In the genomic region with DNA sequence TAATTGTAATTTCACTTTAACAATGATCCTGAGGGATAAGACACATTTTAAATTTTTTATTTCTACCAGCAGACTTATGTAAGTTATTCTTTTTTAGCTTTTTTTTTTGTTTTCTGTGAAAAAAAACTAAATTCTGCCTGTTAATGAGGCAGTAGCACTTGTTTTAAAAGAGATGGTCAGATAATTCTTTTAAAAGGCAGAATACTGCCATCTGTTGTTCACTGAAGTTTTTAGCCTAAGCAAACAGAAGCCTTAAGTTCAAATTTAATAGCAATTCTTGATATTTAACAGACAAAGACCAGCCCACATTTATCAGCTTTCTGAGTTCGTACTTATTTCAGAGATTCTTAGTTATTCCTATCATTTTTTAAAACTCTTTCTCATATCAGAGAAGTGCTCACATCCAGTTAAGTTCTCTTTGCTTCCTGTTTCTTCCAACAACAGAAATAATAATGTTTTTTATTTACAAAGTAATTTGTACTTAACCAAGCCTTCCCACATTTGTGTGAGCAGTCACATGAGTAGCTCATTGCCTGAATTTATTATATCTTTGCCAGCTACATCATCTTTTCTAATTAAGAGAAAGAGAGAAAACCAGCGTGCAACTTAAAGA, we compare ENCODE assay signal across 9 cellular contexts.
DNase-seq lines count a peak whose midpoint lies in the region; ATAC-seq and TF ChIP-seq lines count a peak whose summit lies in the region.
"Had no signal": no experiment of that assay in that cellular context is flagged by ENCODE, and none has a peak within 500 bp of the region (broad histone marks: within the 10 kb centered on the region; RNA-seq: fewer than 3 reads in every experiment).

No MANE protein-coding gene starts in this region.

- no peak for ATAC-seq in GM21526 (IDR thresholded peaks at IDR 0.05; ENCODE audit: low FRiP score, unreplicated experiment)
- no peak for ATAC-seq in HG03025 (IDR thresholded peaks at IDR 0.05; ENCODE audit: low FRiP score, unreplicated experiment)
- ATAC-seq in esophagus mucosa = no peak

- no peak overlapping the region for H3K27ac ChIP-seq in endodermal cell (ENCODE audit: low read depth, low read length)

- no peak overlapping the region for H3K4me3 ChIP-seq in endodermal cell (ENCODE audit: low read length)

- no peaks in the 10 kb centered on the region for H3K4me1 ChIP-seq in endodermal cell (ENCODE audit: control insufficient read depth, insufficient read depth, low read length)

- no peaks in the 10 kb centered on the region for H3K27me3 ChIP-seq in endodermal cell (ENCODE audit: control insufficient read depth, insufficient read depth, low read length, poor library complexity, severe bottlenecking)

- DNase-seq in GM13977 (ENCODE audit: low spot score) (peak; percentile 10), NCI-H526 treated with DMSO at 0.1 percent for 48 hours (lab: John Stamatoyannopoulos, UW) (peak; percentile 9), endodermal cell (no peak), nephron progenitor cell (no peak)
- DNase-seq in activated CD4-positive, alpha-beta T cell treated with anti-CD3 and anti-CD28 coated beads for 1 hour = no peak
- DNase-seq: left cardiac atrium had no signal

- H3K27me3 Mint-ChIP-seq in endodermal cell (ENCODE audit: insufficient read depth) = no peaks in the 10 kb centered on the region
- peaks cover 3% of the 10 kb centered on the region for H3K27me3 Mint-ChIP-seq in nephron progenitor cell (ENCODE audit: low read depth, poor library complexity)

- WGBS in endodermal cell (ENCODE audit: insufficient coverage in 1 of 2, insufficient read length in 1 of 2), 2 experiments = no CpG with 5 or more reads among the region's 2 CpGs

- peaks cover 3% of the 10 kb centered on the region for H3K4me1 Mint-ChIP-seq in endodermal cell
- no peaks in the 10 kb centered on the region for H3K4me1 Mint-ChIP-seq in nephron progenitor cell

- H3K4me3 Mint-ChIP-seq in endodermal cell (no peak overlapping the region), nephron progenitor cell (no peak overlapping the region)

- no peaks in the 10 kb centered on the region for H3K36me3 ChIP-seq in endodermal cell (ENCODE audit: control insufficient read depth, insufficient read depth, low read length)

- no peaks in the 10 kb centered on the region for H3K9me3 ChIP-seq in endodermal cell (ENCODE audit: control insufficient read depth, low read length)

- no peaks in the 10 kb centered on the region for H3K36me3 Mint-ChIP-seq in endodermal cell (ENCODE audit: low read depth)
- no peaks in the 10 kb centered on the region for H3K36me3 Mint-ChIP-seq in nephron progenitor cell (ENCODE audit: low read depth)

- in situ Hi-C loops in GM13977 (cut with MboI; ENCODE audit: low pct_unique_long_range_greater_than_20kb, low sequenced_read_pairs, unreplicated experiment) = no loop called here

- no peaks in the 10 kb centered on the region for H3K9me3 Mint-ChIP-seq in endodermal cell
- no peaks in the 10 kb centered on the region for H3K9me3 Mint-ChIP-seq in nephron progenitor cell

- H3K27ac Mint-ChIP-seq in endodermal cell (no peak overlapping the region), nephron progenitor cell (no peak overlapping the region)

- peak; percentile 32 for TF ChIP-seq CTCF in GM13977 (IDR thresholded peaks at IDR 0.05; ENCODE audit: extremely low read depth, insufficient read depth, missing control alignments)
- peak; percentile 97 for TF ChIP-seq CTCF in endodermal cell (conservative IDR thresholded peaks at IDR 0.05)
- peak; percentile 45 for TF ChIP-seq CTCF in nephron progenitor cell (IDR thresholded peaks at IDR 0.05)

- H3K9ac ChIP-seq in endodermal cell (ENCODE audit: extremely low read depth, low read length, poor library complexity, severe bottlenecking) = no peak overlapping the region

Comparison
In these comparisons a context has a peak if more than half of its experiments do, and no peak if none do; other contexts are left out.
1. DNase-seq: peak in GM13977 (single experiment) and NCI-H526 treated with DMSO at 0.1 percent for 48 hours (single experiment); none in endodermal cell (single experiment), nephron progenitor cell (single experiment) and activated CD4-positive, alpha-beta T cell treated with anti-CD3 and anti-CD28 coated beads for 1 hour (single experiment).
2. CTCF ChIP-seq: peak in every context shown above with its lines; median percentile 97 in endodermal cell; 45 in nephron progenitor cell; 32 in GM13977.